ENCODE assay signal across 1 cellular context in the genomic region with DNA sequence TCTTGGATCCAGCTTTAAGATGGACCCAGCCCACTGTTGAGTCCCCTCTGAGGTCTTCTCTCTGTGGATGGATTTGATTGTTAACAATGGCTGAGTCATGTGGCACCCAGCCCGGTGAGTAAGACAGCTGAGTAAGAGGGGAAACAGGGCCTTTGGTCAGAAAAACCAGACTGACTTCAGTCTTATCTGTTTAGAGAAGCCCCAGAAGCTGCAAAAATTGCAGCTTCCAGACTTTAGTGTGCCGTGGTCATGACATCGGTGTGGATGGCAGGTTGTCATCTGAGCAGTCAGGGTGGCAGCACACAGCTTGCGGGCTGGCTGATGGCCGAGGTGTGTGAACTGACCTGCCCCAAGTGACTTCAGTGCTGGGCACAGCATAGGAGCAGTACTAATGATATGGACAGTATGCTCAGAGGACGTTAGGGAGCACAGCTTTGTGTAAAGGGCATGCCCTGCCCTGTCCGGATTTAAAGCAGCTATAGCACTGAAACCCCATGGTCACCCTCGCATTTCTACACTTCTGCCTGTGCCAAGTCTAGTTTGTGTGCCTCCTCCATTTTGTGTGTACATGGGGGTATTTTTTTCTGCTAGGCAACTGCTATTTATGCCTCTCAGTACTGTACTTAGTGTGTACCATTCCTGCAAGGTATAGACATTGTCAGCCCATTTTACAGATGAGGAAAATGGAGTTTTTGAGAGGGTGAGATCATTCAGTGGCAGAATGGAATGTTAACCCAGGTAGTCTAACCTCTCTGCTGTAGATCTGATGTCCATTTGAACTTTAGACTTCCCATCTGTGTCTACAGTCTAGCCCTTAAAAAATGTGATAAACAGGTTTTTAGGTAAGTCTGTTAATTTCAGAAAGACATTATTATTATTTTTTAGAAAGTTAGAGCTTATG.
A peak's percentile ranks its signal among the peaks of the same experiment; 100 is the strongest.
TF ChIP-seq lines count a peak whose summit lies in the region.

No MANE protein-coding gene starts in this region.

TF ChIP-seq in K562, 482 proteins besides CTCF, POLR2A, EP300 and RAD21 (continued from another document and continues in another):
- no peak for TF ChIP-seq ATF6 (CRISPR knock-in tag; IDR thresholded peaks at IDR 0.05)
- no peak for TF ChIP-seq ELF4 (CRISPR knock-in tag; IDR thresholded peaks at IDR 0.05)
- no peak for TF ChIP-seq MBD2 (IDR thresholded peaks at IDR 0.05; ENCODE audit: borderline replicate concordance, low read depth)
- TF ChIP-seq, protein P1, sequence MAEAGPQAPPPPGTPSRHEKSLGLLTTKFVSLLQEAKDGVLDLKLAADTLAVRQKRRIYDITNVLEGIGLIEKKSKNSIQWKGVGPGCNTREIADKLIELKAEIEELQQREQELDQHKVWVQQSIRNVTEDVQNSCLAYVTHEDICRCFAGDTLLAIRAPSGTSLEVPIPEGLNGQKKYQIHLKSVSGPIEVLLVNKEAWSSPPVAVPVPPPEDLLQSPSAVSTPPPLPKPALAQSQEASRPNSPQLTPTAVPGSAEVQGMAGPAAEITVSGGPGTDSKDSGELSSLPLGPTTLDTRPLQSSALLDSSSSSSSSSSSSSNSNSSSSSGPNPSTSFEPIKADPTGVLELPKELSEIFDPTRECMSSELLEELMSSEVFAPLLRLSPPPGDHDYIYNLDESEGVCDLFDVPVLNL (CRISPR knock-in tag; IDR thresholded peaks at IDR 0.05; ENCODE audit: low read depth): no peak
- TF ChIP-seq MEF2D (tag; conservative IDR thresholded peaks at IDR 0.05; ENCODE audit: low read depth): 0 out of 2 replicates have a peak, but pooled peaks have one; percentile 17
- no peak for TF ChIP-seq TSC22D4 (tag; IDR thresholded peaks at IDR 0.05)
- TF ChIP-seq, protein P2, sequence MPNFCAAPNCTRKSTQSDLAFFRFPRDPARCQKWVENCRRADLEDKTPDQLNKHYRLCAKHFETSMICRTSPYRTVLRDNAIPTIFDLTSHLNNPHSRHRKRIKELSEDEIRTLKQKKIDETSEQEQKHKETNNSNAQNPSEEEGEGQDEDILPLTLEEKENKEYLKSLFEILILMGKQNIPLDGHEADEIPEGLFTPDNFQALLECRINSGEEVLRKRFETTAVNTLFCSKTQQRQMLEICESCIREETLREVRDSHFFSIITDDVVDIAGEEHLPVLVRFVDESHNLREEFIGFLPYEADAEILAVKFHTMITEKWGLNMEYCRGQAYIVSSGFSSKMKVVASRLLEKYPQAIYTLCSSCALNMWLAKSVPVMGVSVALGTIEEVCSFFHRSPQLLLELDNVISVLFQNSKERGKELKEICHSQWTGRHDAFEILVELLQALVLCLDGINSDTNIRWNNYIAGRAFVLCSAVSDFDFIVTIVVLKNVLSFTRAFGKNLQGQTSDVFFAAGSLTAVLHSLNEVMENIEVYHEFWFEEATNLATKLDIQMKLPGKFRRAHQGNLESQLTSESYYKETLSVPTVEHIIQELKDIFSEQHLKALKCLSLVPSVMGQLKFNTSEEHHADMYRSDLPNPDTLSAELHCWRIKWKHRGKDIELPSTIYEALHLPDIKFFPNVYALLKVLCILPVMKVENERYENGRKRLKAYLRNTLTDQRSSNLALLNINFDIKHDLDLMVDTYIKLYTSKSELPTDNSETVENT (CRISPR knock-in tag; IDR thresholded peaks at IDR 0.05): no peak
- no peak for TF ChIP-seq ZNF175 (CRISPR knock-in tag; IDR thresholded peaks at IDR 0.05; ENCODE audit: low read depth)
- TF ChIP-seq AFF1 (IDR thresholded peaks at IDR 0.05; ENCODE audit: low read depth in 1 of 2, partially characterized antibody in 2 of 2): no peak
- TF ChIP-seq CEBPG (CRISPR knock-in tag; IDR thresholded peaks at IDR 0.05): no peak
- TF ChIP-seq CEBPG (tag; conservative IDR thresholded peaks at IDR 0.05 in 1 of 2, IDR thresholded peaks at IDR 0.05 in 1 of 2): no peak
- TF ChIP-seq NRF1 (conservative IDR thresholded peaks at IDR 0.05 in 1 of 2, IDR thresholded peaks at IDR 0.05 in 1 of 2): no peak
- TF ChIP-seq POLR3A (IDR thresholded peaks at IDR 0.05; ENCODE audit: borderline replicate concordance, extremely low read depth, insufficient read depth, insufficient read length): no peak
- TF ChIP-seq SMARCC2 (IDR thresholded peaks at IDR 0.05; ENCODE audit: low read depth): peak; percentile 45; the same call in 1 of the 2 replicates
- no peak for TF ChIP-seq RERE (CRISPR knock-in tag; IDR thresholded peaks at IDR 0.05; ENCODE audit: borderline replicate concordance)
- no peak for TF ChIP-seq ZKSCAN8 (CRISPR knock-in tag; IDR thresholded peaks at IDR 0.05)
- TF ChIP-seq RFX5 (IDR thresholded peaks at IDR 0.05; ENCODE audit: low read depth, low read length): no peak
- no peak for TF ChIP-seq CBFB (CRISPR knock-in tag; IDR thresholded peaks at IDR 0.05)
- TF ChIP-seq, protein P3, sequence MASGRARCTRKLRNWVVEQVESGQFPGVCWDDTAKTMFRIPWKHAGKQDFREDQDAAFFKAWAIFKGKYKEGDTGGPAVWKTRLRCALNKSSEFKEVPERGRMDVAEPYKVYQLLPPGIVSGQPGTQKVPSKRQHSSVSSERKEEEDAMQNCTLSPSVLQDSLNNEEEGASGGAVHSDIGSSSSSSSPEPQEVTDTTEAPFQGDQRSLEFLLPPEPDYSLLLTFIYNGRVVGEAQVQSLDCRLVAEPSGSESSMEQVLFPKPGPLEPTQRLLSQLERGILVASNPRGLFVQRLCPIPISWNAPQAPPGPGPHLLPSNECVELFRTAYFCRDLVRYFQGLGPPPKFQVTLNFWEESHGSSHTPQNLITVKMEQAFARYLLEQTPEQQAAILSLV (tag; IDR thresholded peaks at IDR 0.05): no peak
- no peak for TF ChIP-seq PRMT5 (CRISPR knock-in tag; IDR thresholded peaks at IDR 0.05)
- TF ChIP-seq, protein P4, sequence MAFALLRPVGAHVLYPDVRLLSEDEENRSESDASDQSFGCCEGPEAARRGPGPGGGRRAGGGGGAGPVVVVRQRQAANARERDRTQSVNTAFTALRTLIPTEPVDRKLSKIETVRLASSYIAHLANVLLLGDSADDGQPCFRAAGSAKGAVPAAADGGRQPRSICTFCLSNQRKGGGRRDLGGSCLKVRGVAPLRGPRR (CRISPR knock-in tag; IDR thresholded peaks at IDR 0.05): no peak
- peak; percentile 63; the same call in 1 of the 2 replicates for TF ChIP-seq ZNF592 (IDR thresholded peaks at IDR 0.05)
- TF ChIP-seq ZNF165 (CRISPR knock-in tag; IDR thresholded peaks at IDR 0.05; ENCODE audit: borderline replicate concordance): no peak
- TF ChIP-seq SPI1 (IDR thresholded peaks at IDR 0.05; ENCODE audit: borderline replicate concordance, low read depth, low read length): no peak
- no peak for TF ChIP-seq E2F3 (CRISPR knock-in tag; IDR thresholded peaks at IDR 0.05)
